1 cellular context compared by ENCODE assay signal in the genomic region with DNA sequence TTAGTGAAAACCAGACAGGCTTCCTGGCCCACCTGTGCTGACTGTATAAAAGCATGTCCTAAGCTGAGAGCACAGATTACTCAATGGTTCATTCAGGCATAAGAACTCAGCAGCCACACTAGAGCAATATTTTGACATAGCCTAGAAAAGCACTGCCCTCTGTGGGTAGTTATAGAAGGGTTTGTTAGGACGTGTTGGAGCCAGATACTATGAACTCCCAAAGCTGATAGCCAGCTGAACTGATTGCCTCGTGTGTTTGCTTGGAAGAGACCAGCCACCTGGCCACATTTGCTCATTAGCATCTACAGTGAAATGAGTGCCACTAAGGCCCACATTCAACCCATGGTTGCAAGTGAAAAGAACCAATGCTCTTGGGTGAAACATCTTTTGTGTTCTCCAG.
TF ChIP-seq lines count a peak whose summit lies in the region.

No MANE protein-coding gene starts in this region.

TF ChIP-seq in liver, 16 proteins besides CTCF, POLR2A, EP300 and RAD21 (continued from another document):
- TF ChIP-seq, protein P1, sequence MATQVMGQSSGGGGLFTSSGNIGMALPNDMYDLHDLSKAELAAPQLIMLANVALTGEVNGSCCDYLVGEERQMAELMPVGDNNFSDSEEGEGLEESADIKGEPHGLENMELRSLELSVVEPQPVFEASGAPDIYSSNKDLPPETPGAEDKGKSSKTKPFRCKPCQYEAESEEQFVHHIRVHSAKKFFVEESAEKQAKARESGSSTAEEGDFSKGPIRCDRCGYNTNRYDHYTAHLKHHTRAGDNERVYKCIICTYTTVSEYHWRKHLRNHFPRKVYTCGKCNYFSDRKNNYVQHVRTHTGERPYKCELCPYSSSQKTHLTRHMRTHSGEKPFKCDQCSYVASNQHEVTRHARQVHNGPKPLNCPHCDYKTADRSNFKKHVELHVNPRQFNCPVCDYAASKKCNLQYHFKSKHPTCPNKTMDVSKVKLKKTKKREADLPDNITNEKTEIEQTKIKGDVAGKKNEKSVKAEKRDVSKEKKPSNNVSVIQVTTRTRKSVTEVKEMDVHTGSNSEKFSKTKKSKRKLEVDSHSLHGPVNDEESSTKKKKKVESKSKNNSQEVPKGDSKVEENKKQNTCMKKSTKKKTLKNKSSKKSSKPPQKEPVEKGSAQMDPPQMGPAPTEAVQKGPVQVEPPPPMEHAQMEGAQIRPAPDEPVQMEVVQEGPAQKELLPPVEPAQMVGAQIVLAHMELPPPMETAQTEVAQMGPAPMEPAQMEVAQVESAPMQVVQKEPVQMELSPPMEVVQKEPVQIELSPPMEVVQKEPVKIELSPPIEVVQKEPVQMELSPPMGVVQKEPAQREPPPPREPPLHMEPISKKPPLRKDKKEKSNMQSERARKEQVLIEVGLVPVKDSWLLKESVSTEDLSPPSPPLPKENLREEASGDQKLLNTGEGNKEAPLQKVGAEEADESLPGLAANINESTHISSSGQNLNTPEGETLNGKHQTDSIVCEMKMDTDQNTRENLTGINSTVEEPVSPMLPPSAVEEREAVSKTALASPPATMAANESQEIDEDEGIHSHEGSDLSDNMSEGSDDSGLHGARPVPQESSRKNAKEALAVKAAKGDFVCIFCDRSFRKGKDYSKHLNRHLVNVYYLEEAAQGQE (IDR thresholded peaks at IDR 0.05): no peak
- TF ChIP-seq, protein P2, sequence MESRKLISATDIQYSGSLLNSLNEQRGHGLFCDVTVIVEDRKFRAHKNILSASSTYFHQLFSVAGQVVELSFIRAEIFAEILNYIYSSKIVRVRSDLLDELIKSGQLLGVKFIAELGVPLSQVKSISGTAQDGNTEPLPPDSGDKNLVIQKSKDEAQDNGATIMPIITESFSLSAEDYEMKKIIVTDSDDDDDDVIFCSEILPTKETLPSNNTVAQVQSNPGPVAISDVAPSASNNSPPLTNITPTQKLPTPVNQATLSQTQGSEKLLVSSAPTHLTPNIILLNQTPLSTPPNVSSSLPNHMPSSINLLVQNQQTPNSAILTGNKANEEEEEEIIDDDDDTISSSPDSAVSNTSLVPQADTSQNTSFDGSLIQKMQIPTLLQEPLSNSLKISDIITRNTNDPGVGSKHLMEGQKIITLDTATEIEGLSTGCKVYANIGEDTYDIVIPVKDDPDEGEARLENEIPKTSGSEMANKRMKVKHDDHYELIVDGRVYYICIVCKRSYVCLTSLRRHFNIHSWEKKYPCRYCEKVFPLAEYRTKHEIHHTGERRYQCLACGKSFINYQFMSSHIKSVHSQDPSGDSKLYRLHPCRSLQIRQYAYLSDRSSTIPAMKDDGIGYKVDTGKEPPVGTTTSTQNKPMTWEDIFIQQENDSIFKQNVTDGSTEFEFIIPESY (IDR thresholded peaks at IDR 0.05): no peak
- TF ChIP-seq, protein P3, sequence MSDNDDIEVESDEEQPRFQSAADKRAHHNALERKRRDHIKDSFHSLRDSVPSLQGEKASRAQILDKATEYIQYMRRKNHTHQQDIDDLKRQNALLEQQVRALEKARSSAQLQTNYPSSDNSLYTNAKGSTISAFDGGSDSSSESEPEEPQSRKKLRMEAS (IDR thresholded peaks at IDR 0.05): no peak
- TF ChIP-seq YY1 (IDR thresholded peaks at IDR 0.05) (no peak), FOXA1 (IDR thresholded peaks at IDR 0.05) (no peak), FOXA2 (IDR thresholded peaks at IDR 0.05) (no peak), SP1 (IDR thresholded peaks at IDR 0.05) (no peak), TAF1 (conservative IDR thresholded peaks at IDR 0.05) (no peak), NR2F2 (IDR thresholded peaks at IDR 0.05) (no peak), HNF4G (IDR thresholded peaks at IDR 0.05) (no peak)
